In genomic region chr6:15662246-15663056, GRCh38 we compare ENCODE assay signal across 1 cellular context.
A peak's percentile ranks its signal among the peaks of the same experiment; 100 is the strongest.
TF ChIP-seq lines count a peak whose summit lies in the region.

TSS of gene DTNBP1 (minus strand) at chr6:15663028. CDS start at chr6:15662869, 159 bp downstream.

TF ChIP-seq in WTC11, 78 proteins besides CTCF, POLR2A, EP300 and RAD21 (continued from another document and continues in another):
- TF ChIP-seq ZNF532 (CRISPR knock-in tag; IDR thresholded peaks at IDR 0.05; ENCODE audit: borderline replicate concordance) (no peak), FOXJ3 (CRISPR knock-in tag; IDR thresholded peaks at IDR 0.05; ENCODE audit: borderline replicate concordance) (no peak), GABPB1 (CRISPR knock-in tag; IDR thresholded peaks at IDR 0.05) (peak; percentile 67), IRF1 (CRISPR knock-in tag; IDR thresholded peaks at IDR 0.05) (0 out of 2 replicates have a peak, but pooled peaks have one; percentile 23), FOXP1 (CRISPR knock-in tag; IDR thresholded peaks at IDR 0.05; ENCODE audit: borderline replicate concordance) (peak; percentile 84), TEAD4 (CRISPR knock-in tag; IDR thresholded peaks at IDR 0.05) (no peak), MLX (CRISPR knock-in tag; IDR thresholded peaks at IDR 0.05) (peak; percentile 22; the same call in 1 of the 2 replicates), ZSCAN18 (CRISPR knock-in tag; IDR thresholded peaks at IDR 0.05) (no peak), E2F5 (CRISPR knock-in tag; IDR thresholded peaks at IDR 0.05) (peak; percentile 94; the same call in 1 of the 2 replicates), ZBTB43 (CRISPR knock-in tag; IDR thresholded peaks at IDR 0.05) (peak; percentile 89; the same call in 1 of the 2 replicates), USF2 (CRISPR knock-in tag; IDR thresholded peaks at IDR 0.05) (peak; percentile 86), ERG (CRISPR knock-in tag; IDR thresholded peaks at IDR 0.05) (no peak), NFYB (CRISPR knock-in tag; conservative IDR thresholded peaks at IDR 0.05; ENCODE audit: low read depth) (no peak), USF1 (CRISPR knock-in tag; IDR thresholded peaks at IDR 0.05) (peak; percentile 86), NR1H2 (CRISPR knock-in tag; IDR thresholded peaks at IDR 0.05) (no peak; the same call in 1 of the 2 replicates), SOX15 (CRISPR knock-in tag; IDR thresholded peaks at IDR 0.05) (no peak), ZNF232 (CRISPR knock-in tag; IDR thresholded peaks at IDR 0.05) (no peak), ATF6 (CRISPR knock-in tag; IDR thresholded peaks at IDR 0.05) (no peak), ARID4B (CRISPR knock-in tag; IDR thresholded peaks at IDR 0.05; ENCODE audit: borderline replicate concordance) (peak; percentile 28; the same call in 1 of the 2 replicates), SP1 (CRISPR knock-in tag; conservative IDR thresholded peaks at IDR 0.05) (peak; percentile 53), PREB (CRISPR knock-in tag; IDR thresholded peaks at IDR 0.05; ENCODE audit: borderline replicate concordance) (no peak), ZNF512 (CRISPR knock-in tag; IDR thresholded peaks at IDR 0.05; ENCODE audit: borderline replicate concordance) (no peak), FOXK1 (CRISPR knock-in tag; IDR thresholded peaks at IDR 0.05) (peak; percentile 55; the same call in 1 of the 2 replicates), TCF7 (CRISPR knock-in tag; IDR thresholded peaks at IDR 0.05; ENCODE audit: low read depth) (peak; percentile 78; the same call in 1 of the 2 replicates), MXD4 (CRISPR knock-in tag; IDR thresholded peaks at IDR 0.05; ENCODE audit: borderline replicate concordance) (no peak), PRRX2 (CRISPR knock-in tag; IDR thresholded peaks at IDR 0.05) (no peak), MYBL2 (CRISPR knock-in tag; IDR thresholded peaks at IDR 0.05) (peak; percentile 66; the same call in 1 of the 2 replicates), ZNF138 (CRISPR knock-in tag; conservative IDR thresholded peaks at IDR 0.05) (no peak), SMAD4 (CRISPR knock-in tag; IDR thresholded peaks at IDR 0.05) (no peak), CDX4 (CRISPR knock-in tag; IDR thresholded peaks at IDR 0.05; ENCODE audit: borderline replicate concordance) (no peak)
